Comparison of ENCODE assay signal across 10 cellular contexts in genomic region chr1:153562026-153562425, GRCh38. TPM values are rescaled to one million over a fixed set of nuclear protein-coding genes. Genes with fewer than 3 reads are reported as not detected.
DNase-seq lines count a peak whose midpoint lies in the region; ATAC-seq, FAIRE-seq and TF ChIP-seq lines count a peak whose summit lies in the region.
"Not testable (repeated sequence)": the region's sequence is repeated elsewhere in the genome, so short reads cannot be mapped to it uniquely, and the experiment has no call there.
"Had no signal": no experiment of that assay in that cellular context is flagged by ENCODE, and none has a peak within 500 bp of the region (broad histone marks: within the 10 kb centered on the region; RNA-seq: fewer than 3 reads in every experiment).

No MANE protein-coding gene starts in this region.

- in situ Hi-C loops in Panc1 (cut with HindIII; ENCODE audit: low pct_unique_long_range_greater_than_20kb, low sequenced_read_pairs), result not testable (repeated sequence)

- not testable (repeated sequence) for DNase-seq in Panc1 (ENCODE audit: low read depth, low spot score); T-cell; esophagus squamous epithelium (lab: John Stamatoyannopoulos, UW); lower lobe of right lung; sigmoid colon
- peak; percentile 71 for DNase-seq in bronchial epithelial cell (ENCODE audit: low read depth)

- H3K9me3 ChIP-seq in Panc1 (ENCODE audit: control insufficient read depth, insufficient read depth, low read depth, low read length); esophagus squamous epithelium; lower lobe of right lung; sigmoid colon: not testable (repeated sequence)

- H3K27me3 ChIP-seq in Panc1 (ENCODE audit: control insufficient read depth, insufficient read depth, low read length); bronchial epithelial cell (ENCODE audit: control insufficient read depth, insufficient read depth, low read length); esophagus squamous epithelium; lower lobe of right lung (ENCODE audit: low read depth); sigmoid colon: not testable (repeated sequence)

- not testable (repeated sequence) for FAIRE-seq in bronchial epithelial cell (lab: Jason Lieb, UNC)

- H3K4me1 ChIP-seq in Panc1 (ENCODE audit: control insufficient read depth, insufficient read depth, low read length), result peaks cover 35% of the 10 kb centered on the region
- H3K4me1 ChIP-seq in esophagus squamous epithelium, result peaks cover 18 to 66% (median 18%) of the 10 kb centered on the region in 3 donors
- peaks cover 21% of the 10 kb centered on the region for H3K4me1 ChIP-seq in lower lobe of right lung
- H3K4me1 ChIP-seq in sigmoid colon, result peaks cover 0 to 26% (median 22%) of the 10 kb centered on the region in 4 donors

- H3K9me3 Mint-ChIP-seq in T-cell, result not testable (repeated sequence)

- POLR2A ChIA-PET in Panc1 (lab: Charles Lee), result interaction anchor here (0.6 to 0.9 kb wide), 2 partner anchors 24 to 67 kb away, joined by 5 to 16 read pairs; no protein-coding TSS in a partner anchor
- POLR2A ChIA-PET in T-cell (lab: Charles Lee), result not testable (repeated sequence)

- CTCF ChIA-PET in Panc1 (lab: Charles Lee), result interaction anchor here (0.6 to 0.9 kb wide), 3 partner anchors 17 to 1448 kb away, joined by 3 to 7 read pairs (median 5); no protein-coding TSS in a partner anchor
- CTCF ChIA-PET in T-cell (lab: Charles Lee), result interaction anchor here (0.6 to 1.3 kb wide), 4 partner anchors 12 to 83 kb away, joined by 3 to 7 read pairs (median 4); no protein-coding TSS in a partner anchor

- not testable (repeated sequence) for TF ChIP-seq CTCF in Panc1 (IDR thresholded peaks at IDR 0.05); bronchial epithelial cell (IDR thresholded peaks at IDR 0.05; ENCODE audit: insufficient read depth, low read length, severe bottlenecking); esophagus squamous epithelium (IDR thresholded peaks at IDR 0.05); lower lobe of right lung (IDR thresholded peaks at IDR 0.05); sigmoid colon (IDR thresholded peaks at IDR 0.05)

- TF ChIP-seq EP300 in sigmoid colon (IDR thresholded peaks at IDR 0.05), result not testable (repeated sequence)

- H3K4me3 Mint-ChIP-seq in T-cell, result not testable (repeated sequence)

- BruUV-seq in Panc1 (replicated peaks; lab: Mats Ljungman, UMichigan), result not testable (repeated sequence)

- H3K27ac Mint-ChIP-seq in T-cell, result peak overlapping the region; percentile 27 to 34

- not testable (repeated sequence) for H3K27me3 Mint-ChIP-seq in T-cell

- H3K36me3 ChIP-seq in Panc1 (ENCODE audit: control insufficient read depth, insufficient read depth, low read length); bronchial epithelial cell (ENCODE audit: control insufficient read depth, insufficient read depth, low read length); lower lobe of right lung; sigmoid colon: not testable (repeated sequence)
- H3K36me3 ChIP-seq in esophagus squamous epithelium, result peaks cover 6 to 38% (median 6%) of the 10 kb centered on the region in 3 donors

- TF ChIP-seq POLR2A in esophagus squamous epithelium (IDR thresholded peaks at IDR 0.05); sigmoid colon (IDR thresholded peaks at IDR 0.05): not testable (repeated sequence)

- not testable (repeated sequence) for H3K4me3 ChIP-seq in Panc1 (ENCODE audit: low read depth in 2 of 2, low read length in 2 of 2); bronchial epithelial cell (ENCODE audit: low read depth, low read length); lower lobe of right lung; sigmoid colon
- H3K4me3 ChIP-seq in esophagus squamous epithelium, result peak overlapping the region; percentile 41 to 59 (median 53)

- intact Hi-C loops in Panc1 (cut with micrococcal nuclease; ENCODE audit: unreplicated experiment); sigmoid colon (cut with DNase I): not testable (repeated sequence)
- intact Hi-C loops in esophagus squamous epithelium (cut with DNase I) (loop anchor here (10.0 kb wide), 1 partner anchor 47 kb away; no protein-coding TSS in a partner anchor), lower lobe of right lung (cut with DNase I) (loop anchor here (10.0 kb wide), 1 partner anchor 47 kb away; no protein-coding TSS in a partner anchor)

- WGBS in esophagus squamous epithelium, 2 donors, result 36 to 56% methylated on average over 3 of the region's 3 CpGs
- WGBS in sigmoid colon, 2 donors, result 60 to 89% methylated on average over 3 of the region's 3 CpGs

- H3K4me1 Mint-ChIP-seq in T-cell, result peaks cover 14 to 19% (median 17%) of the 10 kb centered on the region in 3 donors

- not testable (repeated sequence) for H3K36me3 Mint-ChIP-seq in T-cell

- H3K27ac ChIP-seq in Panc1 (ENCODE audit: low read length) (peak overlapping the region; percentile 62), esophagus squamous epithelium (peak overlapping the region; percentile 37 to 100 (median 97)), lower lobe of right lung (peak overlapping the region; percentile 18), sigmoid colon (peak overlapping the region in 3 of 4 donors; percentile 7 to 46 (median 32))

- not testable (repeated sequence) for ATAC-seq in Panc1; T-cell (replicated peaks in 1 of 4); lower lobe of right lung

RNA-seq across cellular contexts. Expression of gene S100A2, which starts 3.6 kb away (rescaled TPM):
- 6.2 TPM for total RNA-seq in Panc1 (2021; ENCODE audit: unreplicated experiment)
- polyA plus RNA-seq in Panc1 (2012; ENCODE audit: insufficient read length), result 10.7 TPM
- total RNA-seq in T-cell, result under 1 TPM in 1 of 5 donors, not detected in 4; 0.66 TPM
- 804 and 1,251 TPM in 2 replicates for total RNA-seq in bronchial epithelial cell
- total RNA-seq in esophagus squamous epithelium, result 1,000 to 10,000 TPM in 3 of 4 donors, 100 to 1,000 TPM in 1; 949 to 3,544 (median 1,180) TPM
- 3.8 TPM for total RNA-seq in lower lobe of right lung
- total RNA-seq in sigmoid colon, result 1 to 10 TPM in 1 of 4 donors, under 1 TPM in 1, not detected in 2; 0.68 to 1.8 TPM
- 10 to 100 TPM in 1 of 3 donors, 1 to 10 TPM in 2; 1.8 to 16.2 (median 2.3) TPM for polyA plus RNA-seq in sigmoid colon
- total RNA-seq: CD4-positive, CD25-positive, alpha-beta regulatory T cell had no signal
- polyA plus RNA-seq: CD4-positive, CD25-positive, alpha-beta regulatory T cell had no signal

RNA-seq across cellular contexts. Expression of gene S100A3, which starts 13.0 kb away (rescaled TPM):
- total RNA-seq in Panc1 (2021; ENCODE audit: unreplicated experiment) (12.0 TPM), T-cell (not detected), bronchial epithelial cell (2.3 and 26.6 TPM in 2 replicates), esophagus squamous epithelium (10 to 100 TPM in 1 of 4 donors, 1 to 10 TPM in 3; 1.2 to 16.5 (median 9.2) TPM), lower lobe of right lung (4.5 TPM), sigmoid colon (1 to 10 TPM; 1.1 to 4.3 (median 2.2) TPM)
- 10.0 TPM for polyA plus RNA-seq in Panc1 (2012; ENCODE audit: insufficient read length)
- polyA plus RNA-seq in sigmoid colon, result 1 to 10 TPM; 1.4 to 3.9 (median 3.6) TPM
- total RNA-seq: CD4-positive, CD25-positive, alpha-beta regulatory T cell; CD8-positive, alpha-beta memory T cell; GM12878 had no signal
- polyA plus RNA-seq: CD4-positive, CD25-positive, alpha-beta regulatory T cell; CD8-positive, alpha-beta memory T cell had no signal

RNA-seq across cellular contexts. Expression of gene S100A4, which starts 16.4 kb away (rescaled TPM):
- 773 TPM for total RNA-seq in Panc1 (2021; ENCODE audit: unreplicated experiment)
- polyA plus RNA-seq in Panc1 (2012; ENCODE audit: insufficient read length), result 817 TPM
- total RNA-seq in T-cell, result 100 to 1,000 TPM; 297 to 698 (median 384) TPM
- 10.8 and 16.8 TPM in 2 replicates for total RNA-seq in bronchial epithelial cell
- 100 to 1,000 TPM in 2 of 4 donors, 10 to 100 TPM in 2; 58.6 to 205 (median 122) TPM for total RNA-seq in esophagus squamous epithelium
- total RNA-seq in lower lobe of right lung, result 600 TPM
- total RNA-seq in sigmoid colon, result 100 to 1,000 TPM; 189 to 486 (median 288) TPM
- 100 to 1,000 TPM; 304 to 499 (median 336) TPM for polyA plus RNA-seq in sigmoid colon

RNA-seq across cellular contexts. Expression of gene S100A5, which starts 21.3 kb away (rescaled TPM):
- total RNA-seq in Panc1 (2021; ENCODE audit: unreplicated experiment) (0.72 TPM), T-cell (1 to 10 TPM in 3 of 5 donors, under 1 TPM in 1, not detected in 1; 0.36 to 1.6 (median 1.2) TPM), bronchial epithelial cell (not detected in 2 replicates), esophagus squamous epithelium (not detected), lower lobe of right lung (not detected), sigmoid colon (not detected)
- 1.2 TPM for polyA plus RNA-seq in Panc1 (2012; ENCODE audit: insufficient read length)
- not detected for polyA plus RNA-seq in sigmoid colon
- total RNA-seq: H7 had no signal

RNA-seq across cellular contexts. Expression of gene S100A6, which starts 26.2 kb away (rescaled TPM):
- total RNA-seq in Panc1 (2021; ENCODE audit: unreplicated experiment), result 1,986 TPM
- polyA plus RNA-seq in Panc1 (2012; ENCODE audit: insufficient read length), result 6,225 TPM
- total RNA-seq in T-cell, result 100 to 1,000 TPM; 200 to 467 (median 400) TPM
- total RNA-seq in bronchial epithelial cell, result 2,948 and 3,820 TPM in 2 replicates
- 100 to 1,000 TPM; 270 to 943 (median 394) TPM for total RNA-seq in esophagus squamous epithelium
- total RNA-seq in lower lobe of right lung, result 1,109 TPM
- total RNA-seq in sigmoid colon, result 1,000 to 10,000 TPM in 1 of 4 donors, 100 to 1,000 TPM in 3; 445 to 1,159 (median 590) TPM
- polyA plus RNA-seq in sigmoid colon, result 1,000 to 10,000 TPM; 4,079 to 7,223 (median 4,178) TPM

Comparison
In these comparisons a context has a peak if more than half of its experiments do, and no peak if none do; other contexts are left out.
1. H3K27ac ChIP-seq: peak in every context shown above with its lines; median percentile 97 in esophagus squamous epithelium; 62 in Panc1; 32 in sigmoid colon; 18 in lower lobe of right lung.
2. RNA of gene S100A2, which starts 3.6 kb away (total RNA-seq): 949 to 3,544 TPM in esophagus squamous epithelium and 804 to 1,251 TPM in bronchial epithelial cell; 6.2 TPM in Panc1 (single experiment), 3.8 TPM in lower lobe of right lung (single experiment), 0.68 to 1.8 TPM in sigmoid colon and 0.66 TPM in T-cell; every median in the first group is over 100 times any median in the second.